In genomic region chr7:47596502-47597202, GRCh38 we compare ENCODE assay signal across 15 cellular contexts. TPM values are rescaled to one million over a fixed set of nuclear protein-coding genes. Genes with fewer than 3 reads are reported as not detected.
DNase-seq lines count a peak whose midpoint lies in the region; ATAC-seq and TF ChIP-seq lines count a peak whose summit lies in the region.
"Had no signal": no experiment of that assay in that cellular context is flagged by ENCODE, and none has a peak within 500 bp of the region (broad histone marks: within the 10 kb centered on the region; RNA-seq: fewer than 3 reads in every experiment).

No MANE protein-coding gene starts in this region.

- POLR2A ChIA-PET in activated CD4-positive, alpha-beta memory T cell treated with anti-CD3 and anti-CD28 coated beads for 36 hours (lab: Charles Lee): no interaction called here

- H3K27ac Mint-ChIP-seq in GM23338: no peak overlapping the region
- H3K27ac Mint-ChIP-seq in activated CD4-positive, alpha-beta memory T cell treated with anti-CD3 and anti-CD28 coated beads for 36 hours: no peak overlapping the region
- H3K27ac Mint-ChIP-seq: activated naive CD8-positive, alpha-beta T cell treated with anti-CD3 and anti-CD28 coated beads, Interleukin-2, amount 10 ng/mL, durations not matched to agents 7 days and 5 days had no signal

- no peak overlapping the region for H3K9ac ChIP-seq in mesenchymal stem cell (ENCODE audit: low read length)

- no peak overlapping the region for H3K4me3 Mint-ChIP-seq in GM23338
- no peak overlapping the region for H3K4me3 Mint-ChIP-seq in activated CD4-positive, alpha-beta memory T cell treated with anti-CD3 and anti-CD28 coated beads for 36 hours
- H3K4me3 Mint-ChIP-seq: activated naive CD8-positive, alpha-beta T cell treated with anti-CD3 and anti-CD28 coated beads, Interleukin-2, amount 10 ng/mL, durations not matched to agents 7 days and 5 days had no signal

- H2BK12ac ChIP-seq in mesenchymal stem cell (ENCODE audit: low read length in 2 of 2): no peak overlapping the region

- H2AFZ ChIP-seq in GM23338: no peak overlapping the region
- H2AFZ ChIP-seq in mesenchymal stem cell (ENCODE audit: low read depth, low read length): no peak overlapping the region

- H2BK120ac ChIP-seq in mesenchymal stem cell (ENCODE audit: low read depth, low read length): no peak overlapping the region

- H3K27me3 ChIP-seq in GM23338 (ENCODE audit: insufficient read depth) (no peaks in the 10 kb centered on the region), body of pancreas (no peaks in the 10 kb centered on the region), mesenchymal stem cell (ENCODE audit: control insufficient read depth in 1 of 2, insufficient read depth in 1 of 2, low read length in 2 of 2) (peaks cover 0 to 7% of the 10 kb centered on the region in 2 experiments)
- H3K27me3 ChIP-seq: SJSA1, uterus had no signal

- no peak overlapping the region for H3K14ac ChIP-seq in mesenchymal stem cell (ENCODE audit: low read length in 2 of 2)

- no peak overlapping the region for H3K18ac ChIP-seq in mesenchymal stem cell (ENCODE audit: low read depth in 1 of 2, low read length in 2 of 2)

- no peak overlapping the region for H4K91ac ChIP-seq in mesenchymal stem cell (ENCODE audit: low read length)

- H3K27me3 Mint-ChIP-seq in GM23338 (ENCODE audit: insufficient read depth, low read depth, poor library complexity): peaks cover 11% of the 10 kb centered on the region
- no peaks in the 10 kb centered on the region for H3K27me3 Mint-ChIP-seq in activated CD4-positive, alpha-beta memory T cell treated with anti-CD3 and anti-CD28 coated beads for 36 hours

- H3K4ac ChIP-seq in mesenchymal stem cell (ENCODE audit: low read depth in 1 of 2, low read length in 2 of 2): no peak overlapping the region

- H3K9me3 Mint-ChIP-seq in GM23338: peaks cover 42% of the 10 kb centered on the region
- peaks cover 23% of the 10 kb centered on the region for H3K9me3 Mint-ChIP-seq in activated CD4-positive, alpha-beta memory T cell treated with anti-CD3 and anti-CD28 coated beads for 36 hours

- H4K8ac ChIP-seq in mesenchymal stem cell (ENCODE audit: low read length): no peak overlapping the region

- TF ChIP-seq CTCF in GM23338 (conservative IDR thresholded peaks at IDR 0.05; ENCODE audit: low read depth in 2 of 2) (no peak), body of pancreas (IDR thresholded peaks at IDR 0.05) (peak in 1 of 7 experiments; percentile 5)

- DNase-seq in A172 (ENCODE audit: low spot score): peak; percentile 92
- peak; percentile 43 for DNase-seq in GM23338 (ENCODE audit: low spot score)
- DNase-seq in body of pancreas: peak in 3 of 4 donors; percentile 54 to 63 (median 55)
- DNase-seq in mesenchymal stem cell: peak; percentile 55
- no peak for DNase-seq in inferior parietal cortex (ENCODE audit: extremely low spot score)
- DNase-seq in activated CD4-positive, alpha-beta memory T cell treated with anti-CD3 and anti-CD28 coated beads for 36 hours: no peak
- DNase-seq in Kasumi-1 (lab: John Stamatoyannopoulos, UW): no peak
- no peak for DNase-seq in NCI-H526 treated with DMSO at 0.1 percent for 48 hours (lab: John Stamatoyannopoulos, UW)
- DNase-seq: activated naive CD8-positive, alpha-beta T cell treated with anti-CD3 and anti-CD28 coated beads, Interleukin-2, amount 10 ng/mL, durations not matched to agents 7 days and 5 days; dermis blood vessel endothelial cell; MM.1S; NCI-H524 treated with DMSO at 0.1 percent for 48 hours had no signal

- H3K4me2 ChIP-seq in GM23338 (no peak overlapping the region), mesenchymal stem cell (ENCODE audit: low read length, poor library complexity, severe bottlenecking) (no peak overlapping the region)

- peaks cover 0 to 12% (median 0%) of the 10 kb centered on the region in 3 donors for H3K9me3 ChIP-seq in body of pancreas
- peaks cover 14% of the 10 kb centered on the region for H3K9me3 ChIP-seq in mesenchymal stem cell (ENCODE audit: control insufficient read depth, low read length)
- H3K9me3 ChIP-seq: uterus had no signal

- H3K36me3 Mint-ChIP-seq in GM23338 (ENCODE audit: low read depth): peaks cover 19% of the 10 kb centered on the region
- no peaks in the 10 kb centered on the region for H3K36me3 Mint-ChIP-seq in activated CD4-positive, alpha-beta memory T cell treated with anti-CD3 and anti-CD28 coated beads for 36 hours
- H3K36me3 Mint-ChIP-seq: activated naive CD8-positive, alpha-beta T cell treated with anti-CD3 and anti-CD28 coated beads, Interleukin-2, amount 10 ng/mL, durations not matched to agents 7 days and 5 days had no signal

- H3K4me3 ChIP-seq in GM23338 (no peak overlapping the region), body of pancreas (no peak overlapping the region), mesenchymal stem cell (ENCODE audit: insufficient read depth in 1 of 2, low read depth in 1 of 2, low read length in 2 of 2) (no peak overlapping the region)
- H3K4me3 ChIP-seq: SJSA1, uterus had no signal

- H3K4me1 ChIP-seq in GM23338 (ENCODE audit: insufficient read depth) (peaks cover 7% of the 10 kb centered on the region; the same call in 1 of the 2 replicates), body of pancreas (peaks cover 24% of the 10 kb centered on the region), mesenchymal stem cell (ENCODE audit: control insufficient read depth, insufficient read depth, low read depth, low read length) (peaks cover 12% of the 10 kb centered on the region)

- CTCF ChIA-PET in activated CD4-positive, alpha-beta memory T cell treated with anti-CD3 and anti-CD28 coated beads for 36 hours (lab: Charles Lee): interaction anchor here (0.6 kb wide), 1 partner anchor 121 kb away, joined by 3 read pairs; no protein-coding TSS in a partner anchor

- 40 to 46% methylated on average over 10 to 12 of the region's 12 CpGs for WGBS in body of pancreas, 2 donors
- WGBS in mesenchymal stem cell: 92% methylated on average over 12 of the region's 12 CpGs

- no peak for ATAC-seq in GM23338
- ATAC-seq in body of pancreas: peak; percentile 38

- H3K79me1 ChIP-seq in mesenchymal stem cell (replicated peaks; ENCODE audit: low read length, poor library complexity, severe bottlenecking): no peaks in the 10 kb centered on the region

- H4K20me1 ChIP-seq in GM23338 (replicated peaks; ENCODE audit: insufficient read depth): no peaks in the 10 kb centered on the region

- H2AK5ac ChIP-seq in mesenchymal stem cell (ENCODE audit: low read length, severe bottlenecking): no peak overlapping the region

- no peak overlapping the region for H2BK5ac ChIP-seq in mesenchymal stem cell (ENCODE audit: low read depth, low read length, poor library complexity, severe bottlenecking)

- H3K36me3 ChIP-seq in GM23338 (ENCODE audit: insufficient read depth): peaks cover 7% of the 10 kb centered on the region; the same call in 1 of the 2 replicates
- H3K36me3 ChIP-seq in body of pancreas (replicated peaks in 1 of 2; ENCODE audit: insufficient read depth in 1 of 2, low read depth in 2 of 2): no peaks in the 10 kb centered on the region
- H3K36me3 ChIP-seq in mesenchymal stem cell (ENCODE audit: control insufficient read depth in 1 of 2, insufficient read depth in 2 of 2, low read depth in 1 of 2, low read length in 2 of 2): peaks cover 0 to 3% of the 10 kb centered on the region in 2 experiments
- H3K36me3 ChIP-seq: SJSA1, uterus had no signal

- no peak overlapping the region for H3K23ac ChIP-seq in mesenchymal stem cell (ENCODE audit: low read length in 2 of 2)

- no peak overlapping the region for H2BK15ac ChIP-seq in mesenchymal stem cell (ENCODE audit: low read depth, poor library complexity, severe bottlenecking)

- H3K79me2 ChIP-seq in GM23338 (replicated peaks; ENCODE audit: insufficient read depth): no peaks in the 10 kb centered on the region

- intact Hi-C loops in body of pancreas (cut with DNase I): no loop called here
- intact Hi-C loops in activated CD4-positive, alpha-beta memory T cell treated with anti-CD3 and anti-CD28 coated beads for 36 hours (cut with micrococcal nuclease): no loop called here

- H3K4me1 Mint-ChIP-seq in GM23338: peaks cover 10% of the 10 kb centered on the region
- H3K4me1 Mint-ChIP-seq in activated CD4-positive, alpha-beta memory T cell treated with anti-CD3 and anti-CD28 coated beads for 36 hours (ENCODE audit: low read depth): no peaks in the 10 kb centered on the region
- H3K4me1 Mint-ChIP-seq: activated naive CD8-positive, alpha-beta T cell treated with anti-CD3 and anti-CD28 coated beads, Interleukin-2, amount 10 ng/mL, durations not matched to agents 7 days and 5 days had no signal

- H3F3A ChIP-seq in GM23338 (replicated peaks; ENCODE audit: low read depth): no peaks in the 10 kb centered on the region

- no peaks in the 10 kb centered on the region for H3K9me2 ChIP-seq in GM23338 (ENCODE audit: insufficient read depth)

- no peak overlapping the region for H3K27ac ChIP-seq in GM23338 (ENCODE audit: low read depth)
- no peak overlapping the region for H3K27ac ChIP-seq in body of pancreas
- H3K27ac ChIP-seq in mesenchymal stem cell (ENCODE audit: low read length, poor library complexity, severe bottlenecking): no peak overlapping the region
- H3K27ac ChIP-seq: SJSA1, uterus, VCaP had no signal

- TF ChIP-seq POLR2A in body of pancreas (IDR thresholded peaks at IDR 0.05): no peak

TF ChIP-seq in GM23338, 12 proteins besides CTCF, POLR2A, EP300 and RAD21 (continues in another document):
- TF ChIP-seq NANOG (IDR thresholded peaks at IDR 0.05; ENCODE audit: borderline replicate concordance) (no peak), EZH2phosphoT487 (IDR thresholded peaks at IDR 0.05; ENCODE audit: unreplicated experiment) (no peak), STAT1 (IDR thresholded peaks at IDR 0.05; ENCODE audit: unreplicated experiment) (no peak), CREB1 (CRISPR knock-in tag; IDR thresholded peaks at IDR 0.05; ENCODE audit: low read depth) (no peak), EZH2 (IDR thresholded peaks at IDR 0.05; ENCODE audit: low read depth, unreplicated experiment) (no peak)

RNA-seq across cellular contexts. Expression of gene TNS3, which starts 14.7 kb away (rescaled TPM):
- total RNA-seq in A172 (2014; rRNA removed; shearing (Covaris generic)): 95.2 and 97.2 TPM in 2 replicates
- 20.6 and 28.7 TPM in 2 replicates for total RNA-seq in GM23338 (2014; rRNA removed; shearing (Covaris generic))
- 6.2 TPM in 2 replicates for polyA plus RNA-seq in GM23338 (2016; fragmentation: Nextera tagmentation; extraction: Ambion mirVana)
- 100 to 1,000 TPM; 100 to 265 TPM for total RNA-seq in body of pancreas
- 142 TPM for polyA plus RNA-seq in mesenchymal stem cell (2013, experiment 1 of 2)
- polyA plus RNA-seq in mesenchymal stem cell (2013, experiment 2 of 2): 136 TPM
- total RNA-seq in activated CD4-positive, alpha-beta memory T cell treated with anti-CD3 and anti-CD28 coated beads for 36 hours: under 1 TPM; 0.15 to 0.31 TPM

Comparison
In these comparisons a context has a peak if more than half of its experiments do, and no peak if none do; other contexts are left out.
1. DNase-seq: peak in A172 (single experiment), GM23338 (single experiment), body of pancreas (3 of 4) and mesenchymal stem cell (single experiment); none in inferior parietal cortex (single experiment), activated CD4-positive, alpha-beta memory T cell treated with anti-CD3 and anti-CD28 coated beads for 36 hours (single experiment), Kasumi-1 (0 of 2) and NCI-H526 treated with DMSO at 0.1 percent for 48 hours (single experiment).
2. RNA of gene TNS3, which starts 14.7 kb away (total RNA-seq): 100 to 265 TPM in body of pancreas, 95.2 to 97.2 TPM in A172 and 20.6 to 28.7 TPM in GM23338; 0.15 to 0.31 TPM in activated CD4-positive, alpha-beta memory T cell treated with anti-CD3 and anti-CD28 coated beads for 36 hours; every median in the first group is over 10 times any median in the second.